ENCODE assay signal across 25 cellular contexts in genomic region chr16:1381655-1382406, GRCh38.
"Had no signal": no experiment of that assay in that cellular context is flagged by ENCODE, and none has a peak within 500 bp of the region (broad histone marks: within the 10 kb centered on the region; RNA-seq: fewer than 3 reads in every experiment).

No MANE protein-coding gene starts in this region.

- H3K27ac Mint-ChIP-seq: activated CD4-positive, alpha-beta memory T cell treated with anti-CD3 and anti-CD28 coated beads for 36 hours; activated CD4-positive, alpha-beta T cell treated with anti-CD3 and anti-CD28 coated beads for 36 hours; activated naive CD4-positive, alpha-beta T cell treated with anti-CD3 and anti-CD28 coated beads, Interleukin-2, amount 10 ng/mL, durations not matched to agents 7 days and 5 days; activated naive CD8-positive, alpha-beta T cell; activated naive CD8-positive, alpha-beta T cell treated with anti-CD3 and anti-CD28 coated beads, Interleukin-2, amount 50 U/mL, for 24 hours had no signal

- H3K36me3 ChIP-seq: cardiac muscle cell had no signal

- H3K4me3 Mint-ChIP-seq: activated CD4-positive, alpha-beta memory T cell treated with anti-CD3 and anti-CD28 coated beads for 36 hours; activated CD4-positive, alpha-beta T cell treated with anti-CD3 and anti-CD28 coated beads for 36 hours; activated naive CD4-positive, alpha-beta T cell treated with anti-CD3 and anti-CD28 coated beads, Interleukin-2, amount 10 ng/mL, durations not matched to agents 7 days and 5 days; activated naive CD8-positive, alpha-beta T cell; activated naive CD8-positive, alpha-beta T cell treated with anti-CD3 and anti-CD28 coated beads, Interleukin-2, amount 50 U/mL, for 24 hours had no signal

- H3K27me3 ChIP-seq: ascending aorta, Peyer's patch had no signal

- H3K4me3 ChIP-seq: ascending aorta, cardiac muscle cell, Peyer's patch had no signal

- ATAC-seq: activated CD4-positive, alpha-beta T cell treated with anti-CD3 and anti-CD28 coated beads for 36 hours; activated CD4-positive, CD25-positive, alpha-beta regulatory T cell treated with anti-CD3 and anti-CD28 coated beads, Interleukin-2, amount 50 U/mL, for 24 hours; activated naive CD8-positive, alpha-beta T cell treated with anti-CD3 and anti-CD28 coated beads, Interleukin-2, amount 50 U/mL, for 24 hours; activated T-cell treated with anti-CD3 and anti-CD28 coated beads, Interleukin-2, amount 50 U/mL, for 4 hours; PC-3 had no signal

- H3K27ac ChIP-seq: ascending aorta, cardiac muscle cell, Peyer's patch had no signal

- H3K9me3 ChIP-seq: ascending aorta, Peyer's patch had no signal

- H3K9me3 Mint-ChIP-seq: activated CD4-positive, alpha-beta memory T cell treated with anti-CD3 and anti-CD28 coated beads for 36 hours; activated naive CD4-positive, alpha-beta T cell treated with anti-CD3 and anti-CD28 coated beads, Interleukin-2, amount 10 ng/mL, durations not matched to agents 7 days and 5 days; activated naive CD8-positive, alpha-beta T cell treated with anti-CD3 and anti-CD28 coated beads, Interleukin-2, amount 50 U/mL, for 24 hours; activated T-cell treated with anti-CD3 and anti-CD28 coated beads, Interleukin-2, amount 50 U/mL, for 4 hours had no signal

- DNase-seq: activated CD4-positive, alpha-beta memory T cell treated with anti-CD3 and anti-CD28 coated beads for 36 hours; activated CD4-positive, alpha-beta T cell treated with anti-CD3 and anti-CD28 coated beads for 36 hours; activated CD4-positive, alpha-beta T cell treated with anti-CD3 and anti-CD28 coated beads, Interleukin-2, amount 50 U/mL, for 1 hour; activated CD8-positive, alpha-beta memory T cell treated with anti-CD3 and anti-CD28 coated beads, Interleukin-2, amount 50 U/mL, for 4 hours; activated effector memory CD4-positive, alpha-beta T cell treated with Interleukin-2 at 50 U/mL for 16 hours; activated naive CD4-positive, alpha-beta T cell treated with anti-CD3 and anti-CD28 coated beads, Interleukin-2, amount 10 ng/mL, durations not matched to agents 7 days and 5 days; activated naive CD8-positive, alpha-beta T cell treated with anti-CD3 and anti-CD28 coated beads, Interleukin-2, amount 50 U/mL, for 24 hours; activated T-cell treated with anti-CD3 and anti-CD28 coated beads for 4 hours; activated T-cell treated with anti-CD3 and anti-CD28 coated beads, Interleukin-2, amount 50 U/mL, for 4 hours; MV-4-11; NCI-H1092; NCI-H1436 treated with DMSO at 0.1 percent for 48 hours; NCI-H1694 treated with DMSO at 0.1 percent for 48 hours; NCI-H2029; NCI-H345; NCI-H524 treated with DMSO at 0.1 percent for 48 hours; PC-3; Peyer's patch; Right ventricle myocardium superior; SW 1271; T-helper 1 cell had no signal

- H3K36me3 Mint-ChIP-seq: activated naive CD8-positive, alpha-beta T cell had no signal

- H3K27me3 Mint-ChIP-seq: activated CD4-positive, alpha-beta memory T cell treated with anti-CD3 and anti-CD28 coated beads for 36 hours; activated CD4-positive, alpha-beta T cell treated with anti-CD3 and anti-CD28 coated beads for 36 hours; activated naive CD4-positive, alpha-beta T cell treated with anti-CD3 and anti-CD28 coated beads, Interleukin-2, amount 10 ng/mL, durations not matched to agents 7 days and 5 days; activated naive CD8-positive, alpha-beta T cell; activated naive CD8-positive, alpha-beta T cell treated with anti-CD3 and anti-CD28 coated beads, Interleukin-2, amount 50 U/mL, for 24 hours had no signal
